Comparison of ENCODE assay signal across 8 cellular contexts in the genomic region with DNA sequence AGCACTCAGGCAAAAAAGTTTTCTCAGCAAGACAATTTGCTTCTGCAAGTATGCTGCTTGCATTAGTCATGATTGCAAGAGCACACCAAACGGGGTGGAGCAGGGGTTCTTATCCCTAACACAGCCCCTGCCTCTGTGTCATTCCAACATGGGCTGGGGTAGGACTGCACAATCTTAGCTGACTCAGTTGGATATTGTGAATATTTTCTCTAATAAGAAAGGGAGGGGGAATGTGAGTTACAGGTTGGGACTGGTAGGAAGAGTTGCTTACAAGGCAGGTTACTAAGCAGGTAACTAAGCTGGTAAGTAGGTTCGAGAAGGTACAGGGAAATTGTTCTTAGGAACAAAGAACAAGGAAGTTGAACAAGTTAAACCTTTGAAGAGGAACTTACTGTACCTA. TPM values are rescaled to one million over a fixed set of nuclear protein-coding genes. Genes with fewer than 3 reads are reported as not detected.
DNase-seq lines count a peak whose midpoint lies in the region; FAIRE-seq and TF ChIP-seq lines count a peak whose summit lies in the region.
"Not testable (repeated sequence)": the region's sequence is repeated elsewhere in the genome, so short reads cannot be mapped to it uniquely, and the experiment has no call there.

No MANE protein-coding gene starts in this region.

- not testable (repeated sequence) for H3K27me3 ChIP-seq in astrocyte (ENCODE audit: insufficient read depth, low read length); smooth muscle cell (ENCODE audit: low read depth)

- H4K20me1 ChIP-seq in astrocyte (ENCODE audit: insufficient read depth, low read length); smooth muscle cell (ENCODE audit: low read depth): not testable (repeated sequence)

- DNase-seq in AG10803 (ENCODE audit: low read depth), result peak; percentile 18
- peak; percentile 50 for DNase-seq in HPDE6-E6E7 (ENCODE audit: extremely low spot score)
- DNase-seq in astrocyte (ENCODE audit: low read depth), result peak; percentile 39
- DNase-seq in choroid plexus epithelial cell (ENCODE audit: low read depth), result peak; percentile 9
- peak; percentile 15 for DNase-seq in fibroblast of peridontal ligament (ENCODE audit: extremely low read depth)
- peak; percentile 42 for DNase-seq in kidney tubule cell (ENCODE audit: low spot score)
- not testable (repeated sequence) for DNase-seq in smooth muscle cell (lab: John Stamatoyannopoulos, UW; ENCODE audit: unreplicated experiment)

- H3K9me3 ChIP-seq in astrocyte (ENCODE audit: insufficient read depth, low read depth, low read length); smooth muscle cell (replicated peaks; ENCODE audit: low read depth): not testable (repeated sequence)

- H2AFZ ChIP-seq in astrocyte (ENCODE audit: low read depth, low read length); smooth muscle cell (ENCODE audit: low read depth): not testable (repeated sequence)

- WGBS in smooth muscle cell (ENCODE audit: low lambda C conversion rate), result 31% methylated on average over 2 of the region's 2 CpGs

- not testable (repeated sequence) for H3K27me3 Mint-ChIP-seq in astrocyte (ENCODE audit: low read depth, unreplicated experiment); nephron (ENCODE audit: low read depth)

- not testable (repeated sequence) for H3K4me3 ChIP-seq in AG10803 (ENCODE audit: low read length); astrocyte (ENCODE audit: insufficient read depth, low read depth, low read length); choroid plexus epithelial cell (ENCODE audit: low read depth, low read length); smooth muscle cell

- H3K4me1 Mint-ChIP-seq in astrocyte (ENCODE audit: low read depth, unreplicated experiment) (peaks cover 12% of the 10 kb centered on the region), nephron (peaks cover 13% of the 10 kb centered on the region)

- not testable (repeated sequence) for H3K36me3 Mint-ChIP-seq in astrocyte (ENCODE audit: low read depth, unreplicated experiment)
- H3K36me3 Mint-ChIP-seq in nephron (ENCODE audit: low read depth), result peaks cover 21% of the 10 kb centered on the region

- not testable (repeated sequence) for H3K27ac ChIP-seq in astrocyte (ENCODE audit: low read depth, low read length)
- peak overlapping the region; percentile 75 for H3K27ac ChIP-seq in smooth muscle cell (ENCODE audit: low read depth)

- H3K36me3 ChIP-seq in astrocyte (ENCODE audit: insufficient read depth, low read length); smooth muscle cell (ENCODE audit: low read depth): not testable (repeated sequence)

- H3K4me2 ChIP-seq in astrocyte (ENCODE audit: low read length), result not testable (repeated sequence)
- H3K4me2 ChIP-seq in smooth muscle cell, result peak overlapping the region; percentile 14

- H3K4me1 ChIP-seq in astrocyte (ENCODE audit: insufficient read depth, low read length); smooth muscle cell (ENCODE audit: low read depth): not testable (repeated sequence)

- not testable (repeated sequence) for H3K79me2 ChIP-seq in astrocyte (ENCODE audit: insufficient read depth, low read length); smooth muscle cell (ENCODE audit: low read depth)

- not testable (repeated sequence) for H3K9ac ChIP-seq in astrocyte (ENCODE audit: low read length); smooth muscle cell (ENCODE audit: low read depth)

- H3K4me3 Mint-ChIP-seq in astrocyte (ENCODE audit: unreplicated experiment); nephron: not testable (repeated sequence)

- not testable (repeated sequence) for H3F3A ChIP-seq in smooth muscle cell (ENCODE audit: low read depth)

- not testable (repeated sequence) for FAIRE-seq in astrocyte (lab: Jason Lieb, UNC)

- peak overlapping the region; percentile 67 for H3K27ac Mint-ChIP-seq in astrocyte (ENCODE audit: unreplicated experiment)
- peak overlapping the region in 2 of 3 experiments; percentile 15 to 51 for H3K27ac Mint-ChIP-seq in nephron

- peaks cover 10% of the 10 kb centered on the region for H3K9me3 Mint-ChIP-seq in astrocyte (ENCODE audit: unreplicated experiment)
- not testable (repeated sequence) for H3K9me3 Mint-ChIP-seq in nephron

- not testable (repeated sequence) for TF ChIP-seq CTCF in AG10803 (conservative IDR thresholded peaks at IDR 0.05; ENCODE audit: low read length); astrocyte (IDR thresholded peaks at IDR 0.05; ENCODE audit: insufficient read depth, low read depth, low read length); choroid plexus epithelial cell (conservative IDR thresholded peaks at IDR 0.05; ENCODE audit: low read depth, low read length); nephron (IDR thresholded peaks at IDR 0.05; ENCODE audit: unreplicated experiment in 3 of 3); smooth muscle cell (IDR thresholded peaks at IDR 0.05; ENCODE audit: borderline replicate concordance, insufficient read depth, poor library complexity, severe bottlenecking)

RNA-seq across cellular contexts. Expression of gene GOLGA6L10, which starts 24.4 kb away (rescaled TPM):
- 0.12 and 0.30 TPM in 2 replicates for total RNA-seq in astrocyte
- total RNA-seq in smooth muscle cell, result 0.22 and 1.3 TPM in 2 replicates
- polyA plus RNA-seq in smooth muscle cell, result 1.2 and 1.9 TPM in 2 replicates

RNA-seq across cellular contexts. Expression of gene GOLGA6L9, which starts 56.0 kb away (rescaled TPM):
- total RNA-seq in astrocyte, result 5.2 and 6.0 TPM in 2 replicates
- total RNA-seq in smooth muscle cell, result 3.9 and 5.3 TPM in 2 replicates
- 1.8 and 2.0 TPM in 2 replicates for polyA plus RNA-seq in smooth muscle cell
